In genomic region chr15:101641134-101641764, GRCh38 we compare ENCODE assay signal across 8 cellular contexts. TPM values are rescaled to one million over a fixed set of nuclear protein-coding genes. Genes with fewer than 3 reads are reported as not detected.
A peak's percentile ranks its signal among the peaks of the same experiment; 100 is the strongest.
DNase-seq lines count a peak whose midpoint lies in the region; TF ChIP-seq lines count a peak whose summit lies in the region.

No MANE protein-coding gene starts in this region.

- H3K4me3 ChIP-seq in DOHH2 (ENCODE audit: low read length) = peak overlapping the region; percentile 49; the same call in 1 of the 2 replicates

- H3K79me2 ChIP-seq in DOHH2 (ENCODE audit: control insufficient read depth, low read length) = peaks cover 18% of the 10 kb centered on the region

- peaks cover 22% of the 10 kb centered on the region for H3F3A ChIP-seq in DOHH2 (ENCODE audit: control insufficient read depth, insufficient read depth)

- no peaks in the 10 kb centered on the region for H3K9me3 ChIP-seq in DOHH2 (ENCODE audit: control insufficient read depth, insufficient read depth, low read length)

- H3K4me1 ChIP-seq in DOHH2 (ENCODE audit: control insufficient read depth, low read length) = peaks cover 30% of the 10 kb centered on the region

- peaks cover 23% of the 10 kb centered on the region for H4K20me1 ChIP-seq in DOHH2 (ENCODE audit: control insufficient read depth, insufficient read depth, low read depth, low read length)

- peak overlapping the region; percentile 79 for H3K27ac ChIP-seq in DOHH2 (ENCODE audit: low read depth, low read length)

- peak; percentile 96 for TF ChIP-seq CTCF in DOHH2 (IDR thresholded peaks at IDR 0.05; ENCODE audit: low read depth, low read length, poor library complexity, severe bottlenecking)

- no peaks in the 10 kb centered on the region for H3K27me3 ChIP-seq in DOHH2 (ENCODE audit: control insufficient read depth, low read length)

- no peaks in the 10 kb centered on the region for H3K9me2 ChIP-seq in DOHH2 (replicated peaks; ENCODE audit: control insufficient read depth, low read length)

- peak overlapping the region; percentile 80 for H3K4me2 ChIP-seq in DOHH2 (ENCODE audit: low read length)

- peaks cover 64% of the 10 kb centered on the region for H3K36me3 ChIP-seq in DOHH2 (ENCODE audit: control insufficient read depth, low read length)

- DNase-seq in H4 (ENCODE audit: low spot score) (peak; percentile 55), NCI-H187 (lab: John Stamatoyannopoulos, UW) (peak; percentile 47 to 61), cerebellar cortex (ENCODE audit: low spot score) (peak; percentile 80), kidney tubule cell (ENCODE audit: low spot score) (peak; percentile 70), NCI-H226 (no peak)
- peak; percentile 73 for DNase-seq in activated CD4-positive, CD25-positive, alpha-beta regulatory T cell treated with anti-CD3 and anti-CD28 coated beads, Interleukin-2, amount 50 U/mL, for 72 hours
- peak; percentile 76 to 77 for DNase-seq in stimulated activated CD4-positive, alpha-beta T cell treated with anti-CD3 and anti-CD28 coated beads, Interleukin-2, amount 100 ng/mL, for 24 hours

RNA-seq across cellular contexts. Expression of gene TM2D3, which starts 10.9 kb away (rescaled TPM):
- total RNA-seq in H4 (2014; rRNA removed; shearing (Covaris generic)) = 47.9 and 50.3 TPM in 2 replicates
